Comparison of ENCODE assay signal across 12 cellular contexts in the genomic region with DNA sequence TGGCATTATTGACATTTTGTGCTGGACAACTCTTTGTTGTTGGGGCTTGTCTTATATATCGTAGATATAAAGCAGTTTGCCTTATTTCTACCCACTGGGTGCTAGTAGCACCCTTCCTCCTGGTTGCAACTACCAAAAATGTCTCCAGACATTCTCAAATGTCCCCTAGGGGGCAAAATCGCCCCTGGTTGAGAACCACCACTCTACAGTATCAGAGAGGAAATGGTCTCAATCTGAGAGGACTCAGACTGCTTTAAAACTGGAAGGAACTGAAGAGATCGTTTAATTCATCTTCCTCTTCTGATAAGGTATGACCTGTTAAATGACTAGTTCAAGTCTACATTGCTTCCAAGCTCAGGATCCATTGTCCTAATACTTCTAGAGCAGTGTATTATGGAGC. TPM values are rescaled to one million over a fixed set of nuclear protein-coding genes. Genes with fewer than 3 reads are reported as not detected.
A peak's percentile ranks its signal among the peaks of the same experiment; 100 is the strongest.
DNase-seq lines count a peak whose midpoint lies in the region; ATAC-seq and TF ChIP-seq lines count a peak whose summit lies in the region.
"Had no signal": no experiment of that assay in that cellular context is flagged by ENCODE, and none has a peak within 500 bp of the region (broad histone marks: within the 10 kb centered on the region; RNA-seq: fewer than 3 reads in every experiment).

No MANE protein-coding gene starts in this region.

- H3K27ac Mint-ChIP-seq in activated naive CD4-positive, alpha-beta T cell treated with anti-CD3 and anti-CD28 coated beads, Interleukin-2, amount 50 U/mL, for 72 hours: no peak overlapping the region

- no peak for TF ChIP-seq CTCF in gastroesophageal sphincter (IDR thresholded peaks at IDR 0.05)

- peaks cover 0 to 29% (median 0%) of the 10 kb centered on the region in 3 donors for H3K4me1 ChIP-seq in gastroesophageal sphincter
- H3K4me1 ChIP-seq: vagina had no signal

- ATAC-seq in HG03521 (IDR thresholded peaks at IDR 0.05; ENCODE audit: unreplicated experiment) (peak; percentile 51), gastroesophageal sphincter (no peak)
- peak; percentile 46 to 57 for ATAC-seq in activated naive CD4-positive, alpha-beta T cell treated with anti-CD3 and anti-CD28 coated beads, Interleukin-2, amount 50 U/mL, for 72 hours

- no peak for TF ChIP-seq EP300 in gastroesophageal sphincter (IDR thresholded peaks at IDR 0.05)

- H3K4me3 ChIP-seq in gastroesophageal sphincter: no peak overlapping the region
- H3K4me3 ChIP-seq: vagina had no signal

- peak; percentile 9 for DNase-seq in ACHN
- peak; percentile 18 for DNase-seq in ELF-1 (ENCODE audit: low read depth, low spot score)
- DNase-seq in activated naive CD4-positive, alpha-beta T cell treated with anti-CD3 and anti-CD28 coated beads, Interleukin-2, amount 50 U/mL, for 72 hours (ENCODE audit: low spot score in 2 of 2): no peak
- no peak for DNase-seq in UCSD-AML1 (lab: John Stamatoyannopoulos, UW; ENCODE audit: unreplicated experiment)
- no peak for DNase-seq in SK-N-DZ (ENCODE audit: low spot score)
- DNase-seq in OCI-M2 (lab: John Stamatoyannopoulos, UW; ENCODE audit: unreplicated experiment): no peak
- DNase-seq: central memory CD4-positive, alpha-beta T cell; NCI-H526 treated with DMSO at 0.1 percent for 48 hours had no signal

- no peaks in the 10 kb centered on the region for H3K9me3 ChIP-seq in gastroesophageal sphincter
- H3K9me3 ChIP-seq: vagina had no signal

- 61 to 67% methylated on average over 2 to 3 of the region's 3 CpGs for WGBS in gastroesophageal sphincter (ENCODE audit: low coverage in 1 of 2), 2 donors

- no peaks in the 10 kb centered on the region for H3K36me3 ChIP-seq in gastroesophageal sphincter
- H3K36me3 ChIP-seq: vagina had no signal

- H3K27ac ChIP-seq in gastroesophageal sphincter: no peak overlapping the region
- H3K27ac ChIP-seq: HL-60, vagina had no signal

- in situ Hi-C loops in ACHN (cut with HindIII; ENCODE audit: low pct_ligation_motif_present, low pct_unique_long_range_greater_than_20kb, low sequenced_read_pairs): no loop called here

- H3K27me3 ChIP-seq in gastroesophageal sphincter: no peaks in the 10 kb centered on the region
- H3K27me3 ChIP-seq: vagina had no signal

- H3K36me3 Mint-ChIP-seq in activated naive CD4-positive, alpha-beta T cell treated with anti-CD3 and anti-CD28 coated beads, Interleukin-2, amount 50 U/mL, for 72 hours: no peaks in the 10 kb centered on the region

- no peak for TF ChIP-seq POLR2A in gastroesophageal sphincter (IDR thresholded peaks at IDR 0.05)

- H3K9me3 Mint-ChIP-seq in activated naive CD4-positive, alpha-beta T cell treated with anti-CD3 and anti-CD28 coated beads, Interleukin-2, amount 50 U/mL, for 72 hours: no peaks in the 10 kb centered on the region

RNA-seq across cellular contexts. Expression of gene SH3BGRL2, which starts 14.9 kb away (rescaled TPM):
- under 1 TPM; 0.32 to 0.64 TPM for total RNA-seq in activated naive CD4-positive, alpha-beta T cell treated with anti-CD3 and anti-CD28 coated beads, Interleukin-2, amount 50 U/mL, for 72 hours
- 10 to 100 TPM; 24.4 to 52.3 (median 33.2) TPM for total RNA-seq in gastroesophageal sphincter
- 16.0 and 18.1 TPM in 2 replicates for polyA plus RNA-seq in SK-N-DZ (2014; cell fraction: cytosol; rRNA removed)
- 9.7 and 12.4 TPM in 2 replicates for polyA plus RNA-seq in SK-N-DZ (2014; cell fraction: nucleus; rRNA removed)

Comparison
In these comparisons a context has a peak if more than half of its experiments do, and no peak if none do; other contexts are left out.
1. DNase-seq: peak in ACHN (single experiment) and ELF-1 (single experiment); none in activated naive CD4-positive, alpha-beta T cell treated with anti-CD3 and anti-CD28 coated beads, Interleukin-2, amount 50 U/mL, for 72 hours (0 of 2), UCSD-AML1 (single experiment), SK-N-DZ (single experiment) and OCI-M2 (single experiment).
2. RNA of gene SH3BGRL2, which starts 14.9 kb away (total RNA-seq): 24.4 to 52.3 TPM in gastroesophageal sphincter; 0.32 to 0.64 TPM in activated naive CD4-positive, alpha-beta T cell treated with anti-CD3 and anti-CD28 coated beads, Interleukin-2, amount 50 U/mL, for 72 hours; every median in the first group is over 10 times any median in the second.